In the genomic region with DNA sequence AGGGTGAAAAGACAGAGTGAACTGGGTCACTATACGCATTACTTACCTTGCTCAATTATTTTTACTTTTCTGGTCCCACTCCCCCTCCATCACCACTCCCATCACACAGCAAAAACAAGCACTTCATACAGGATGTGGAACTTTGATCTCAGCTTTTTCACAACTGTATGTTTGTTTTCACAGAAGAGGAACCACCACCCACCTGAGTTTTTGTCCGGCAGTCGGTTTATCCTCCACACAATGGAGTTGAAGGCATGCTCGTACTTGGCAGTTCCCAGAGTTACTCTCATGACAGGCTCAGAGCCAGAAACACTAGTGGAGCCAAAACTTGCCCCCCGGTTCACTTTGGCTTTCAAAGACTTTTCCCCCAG, we compare ENCODE assay signal across 1 cellular context.
TF ChIP-seq lines count a peak whose summit lies in the region.

No MANE protein-coding gene starts in this region.

TF ChIP-seq in GM23338, 12 proteins besides CTCF, POLR2A, EP300 and RAD21 (continued from another document):
- TF ChIP-seq, protein P1, sequence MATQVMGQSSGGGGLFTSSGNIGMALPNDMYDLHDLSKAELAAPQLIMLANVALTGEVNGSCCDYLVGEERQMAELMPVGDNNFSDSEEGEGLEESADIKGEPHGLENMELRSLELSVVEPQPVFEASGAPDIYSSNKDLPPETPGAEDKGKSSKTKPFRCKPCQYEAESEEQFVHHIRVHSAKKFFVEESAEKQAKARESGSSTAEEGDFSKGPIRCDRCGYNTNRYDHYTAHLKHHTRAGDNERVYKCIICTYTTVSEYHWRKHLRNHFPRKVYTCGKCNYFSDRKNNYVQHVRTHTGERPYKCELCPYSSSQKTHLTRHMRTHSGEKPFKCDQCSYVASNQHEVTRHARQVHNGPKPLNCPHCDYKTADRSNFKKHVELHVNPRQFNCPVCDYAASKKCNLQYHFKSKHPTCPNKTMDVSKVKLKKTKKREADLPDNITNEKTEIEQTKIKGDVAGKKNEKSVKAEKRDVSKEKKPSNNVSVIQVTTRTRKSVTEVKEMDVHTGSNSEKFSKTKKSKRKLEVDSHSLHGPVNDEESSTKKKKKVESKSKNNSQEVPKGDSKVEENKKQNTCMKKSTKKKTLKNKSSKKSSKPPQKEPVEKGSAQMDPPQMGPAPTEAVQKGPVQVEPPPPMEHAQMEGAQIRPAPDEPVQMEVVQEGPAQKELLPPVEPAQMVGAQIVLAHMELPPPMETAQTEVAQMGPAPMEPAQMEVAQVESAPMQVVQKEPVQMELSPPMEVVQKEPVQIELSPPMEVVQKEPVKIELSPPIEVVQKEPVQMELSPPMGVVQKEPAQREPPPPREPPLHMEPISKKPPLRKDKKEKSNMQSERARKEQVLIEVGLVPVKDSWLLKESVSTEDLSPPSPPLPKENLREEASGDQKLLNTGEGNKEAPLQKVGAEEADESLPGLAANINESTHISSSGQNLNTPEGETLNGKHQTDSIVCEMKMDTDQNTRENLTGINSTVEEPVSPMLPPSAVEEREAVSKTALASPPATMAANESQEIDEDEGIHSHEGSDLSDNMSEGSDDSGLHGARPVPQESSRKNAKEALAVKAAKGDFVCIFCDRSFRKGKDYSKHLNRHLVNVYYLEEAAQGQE (IDR thresholded peaks at IDR 0.05; ENCODE audit: unreplicated experiment) = no peak
- TF ChIP-seq STAT1 (IDR thresholded peaks at IDR 0.05; ENCODE audit: unreplicated experiment) (no peak), ZNF114 (CRISPR knock-in tag; IDR thresholded peaks at IDR 0.05) (no peak), EZH2 (IDR thresholded peaks at IDR 0.05; ENCODE audit: low read depth, unreplicated experiment) (no peak), NANOG (IDR thresholded peaks at IDR 0.05; ENCODE audit: borderline replicate concordance) (no peak), JUNB (IDR thresholded peaks at IDR 0.05; ENCODE audit: unreplicated experiment) (no peak)
